Comparison of ENCODE assay signal across 9 cellular contexts in the genomic region with DNA sequence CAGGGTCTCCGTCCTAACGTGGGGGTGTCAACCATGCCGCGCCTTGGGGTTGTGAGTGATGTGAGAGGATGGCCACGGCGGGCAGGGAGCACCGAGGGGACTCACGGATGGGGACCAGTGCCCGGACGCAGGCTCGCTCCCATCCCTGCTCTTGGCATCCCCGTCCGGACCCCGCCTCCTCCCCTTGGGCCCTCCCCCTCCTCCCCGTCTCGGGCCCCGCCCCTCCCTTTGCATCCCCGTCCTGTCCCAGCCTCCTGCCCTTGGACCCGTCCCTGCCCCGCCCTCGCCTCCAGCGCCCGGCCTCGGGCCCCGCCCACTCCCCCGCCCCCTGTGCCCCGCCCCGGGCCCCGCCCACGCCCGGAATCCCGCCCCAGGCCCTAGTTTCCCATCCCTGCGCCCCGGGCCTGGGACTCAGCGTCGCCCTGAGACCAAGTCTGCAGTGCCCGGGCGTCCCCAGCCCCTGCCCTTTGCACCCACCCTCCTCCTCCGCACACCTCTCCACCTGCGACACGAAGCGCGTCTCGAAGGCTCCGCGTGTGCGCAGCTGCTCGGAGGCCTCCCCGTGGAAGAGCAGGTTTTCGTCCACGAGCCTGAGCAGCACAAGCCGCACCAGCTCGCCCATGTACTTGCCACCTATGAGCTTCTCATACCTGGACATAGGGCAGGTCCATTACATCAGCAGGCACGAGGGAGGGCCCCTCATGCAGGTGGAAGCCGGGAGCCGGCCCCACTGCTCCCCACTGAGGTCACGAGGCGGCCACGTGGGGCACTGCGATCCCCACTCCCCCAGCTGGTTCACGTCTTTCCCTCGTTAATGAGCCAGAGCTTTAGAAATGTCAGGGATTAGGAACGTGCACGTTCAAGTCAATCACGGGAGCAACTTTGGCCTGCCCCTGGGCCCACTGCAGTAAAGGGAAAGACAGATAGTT. TPM values are rescaled to one million over a fixed set of nuclear protein-coding genes. Genes with fewer than 3 reads are reported as not detected.
DNase-seq lines count a peak whose midpoint lies in the region; ATAC-seq and TF ChIP-seq lines count a peak whose summit lies in the region.
"Had no signal": no experiment of that assay in that cellular context is flagged by ENCODE, and none has a peak within 500 bp of the region (broad histone marks: within the 10 kb centered on the region; RNA-seq: fewer than 3 reads in every experiment).

No MANE protein-coding gene starts in this region.

- peaks cover 6 to 11% (median 10%) of the 10 kb centered on the region in 3 donors for H3K4me1 Mint-ChIP-seq in T-cell

- H3K36me3 ChIP-seq in GM06990 (ENCODE audit: control insufficient read depth, insufficient read depth, low read length) (no peaks in the 10 kb centered on the region), right atrium auricular region (no peaks in the 10 kb centered on the region), vagina (no peaks in the 10 kb centered on the region)

- peak overlapping the region in 1 of 2 donors; percentile 39 for H3K27ac Mint-ChIP-seq in T-cell

- no peaks in the 10 kb centered on the region for H3K9me3 ChIP-seq in right atrium auricular region
- no peaks in the 10 kb centered on the region for H3K9me3 ChIP-seq in vagina

- H3K9me3 Mint-ChIP-seq in T-cell: no peaks in the 10 kb centered on the region

- POLR2A ChIA-PET in T-cell (lab: Charles Lee): interaction anchor here in 1 of 2 donors (0.5 kb wide), 1 partner anchor 428 kb away, joined by 7 read pairs; no protein-coding TSS in a partner anchor

- intact Hi-C loops in vagina (cut with DNase I): no loop called here

- no peak for TF ChIP-seq CTCF in GM06990 (IDR thresholded peaks at IDR 0.05; ENCODE audit: insufficient read depth, low read length, poor library complexity, severe bottlenecking)
- no peak for TF ChIP-seq CTCF in right atrium auricular region (IDR thresholded peaks at IDR 0.05)
- TF ChIP-seq CTCF in vagina (IDR thresholded peaks at IDR 0.05): no peak

- CTCF ChIA-PET in T-cell (lab: Charles Lee): no interaction called here

- ATAC-seq in T-cell (replicated peaks in 1 of 4) (peak; percentile 66 to 83 (median 70)), GM21367 (IDR thresholded peaks at IDR 0.05; ENCODE audit: unreplicated experiment) (no peak)

- no peak overlapping the region; the same call in 1 of the 2 replicates for H3K4me3 ChIP-seq in GM06990 (replicated peaks; ENCODE audit: low read depth, low read length)
- peak overlapping the region; percentile 53 to 59 for H3K4me3 ChIP-seq in right atrium auricular region
- H3K4me3 ChIP-seq in vagina: peak overlapping the region; percentile 41 to 70

- peaks cover 0 to 37% of the 10 kb centered on the region in 2 donors for H3K4me1 ChIP-seq in right atrium auricular region
- H3K4me1 ChIP-seq in vagina: peaks cover 31% of the 10 kb centered on the region

- H3K27ac ChIP-seq in right atrium auricular region (peak overlapping the region; percentile 63 to 92), vagina (peak overlapping the region; percentile 60)
- H3K27ac ChIP-seq: KMS-11 had no signal

- H3K27me3 Mint-ChIP-seq in T-cell: peaks cover 0 to 11% of the 10 kb centered on the region in 2 donors

- no peak for TF ChIP-seq POLR2A in vagina (IDR thresholded peaks at IDR 0.05)

- H3K4me3 Mint-ChIP-seq in T-cell: peak overlapping the region; percentile 70 to 74 (median 74)

- no peaks in the 10 kb centered on the region for H3K36me3 Mint-ChIP-seq in T-cell

- H3K27me3 ChIP-seq in GM06990 (replicated peaks; ENCODE audit: control insufficient read depth, insufficient read depth, low read length) (no peaks in the 10 kb centered on the region), right atrium auricular region (no peaks in the 10 kb centered on the region), vagina (no peaks in the 10 kb centered on the region)

- DNase-seq in GM06990 (ENCODE audit: extremely low read depth, insufficient read length): peak; percentile 44
- DNase-seq in T-cell: peak in 30 of 34 experiments; percentile 8 to 68 (median 42)
- peak in 49 of 58 donors; percentile 16 to 80 (median 54) for DNase-seq in anterior cingulate cortex (lab: John Stamatoyannopoulos, UW)
- peak; percentile 75 for DNase-seq in right atrium auricular region (ENCODE audit: low spot score)
- peak; percentile 78 for DNase-seq in retina
- DNase-seq in vagina (ENCODE audit: extremely low spot score in 2 of 2): no peak
- DNase-seq in NCI-H1436 treated with DMSO at 0.1 percent for 48 hours (lab: John Stamatoyannopoulos, UW): no peak

RNA-seq across cellular contexts. Expression of a gene that starts 5.1 kb away (rescaled TPM):
- total RNA-seq in T-cell: not detected
- total RNA-seq in right atrium auricular region: over 10,000 TPM; 17,339 to 49,235 TPM
- total RNA-seq in vagina: not detected

RNA-seq across cellular contexts. Expression of a gene that starts 22.9 kb away (rescaled TPM):
- total RNA-seq in T-cell (10 to 100 TPM; 53.4 to 85.1 (median 72.6) TPM), right atrium auricular region (10 to 100 TPM; 71.4 to 76.5 TPM), vagina (42.0 TPM)

RNA-seq across cellular contexts. Expression of a gene that starts 42.1 kb away (rescaled TPM):
- total RNA-seq in T-cell (10 to 100 TPM; 18.1 to 28.4 (median 23.1) TPM), right atrium auricular region (100 to 1,000 TPM in 1 of 2 donors, 10 to 100 TPM in 1; 84.4 to 193 TPM), vagina (321 TPM)

RNA-seq across cellular contexts. Expression of a gene that starts 43.0 kb away (rescaled TPM):
- under 1 TPM in 4 of 5 donors, not detected in 1; 0.28 to 0.82 (median 0.43) TPM for total RNA-seq in T-cell
- 10 to 100 TPM; 11.1 to 21.0 TPM for total RNA-seq in right atrium auricular region
- total RNA-seq in vagina: 1.7 TPM

RNA-seq across cellular contexts. Expression of a gene that starts 54.5 kb away (rescaled TPM):
- total RNA-seq in T-cell: 10 to 100 TPM; 55.1 to 74.3 (median 60.2) TPM
- 10 to 100 TPM; 43.9 to 44.9 TPM for total RNA-seq in right atrium auricular region
- total RNA-seq in vagina: 47.6 TPM

Comparison
In these comparisons a context has a peak if more than half of its experiments do, and no peak if none do; other contexts are left out.
1. DNase-seq: peak in GM06990 (single experiment), T-cell (30 of 34), anterior cingulate cortex (49 of 58), right atrium auricular region (single experiment) and retina (single experiment); none in vagina (0 of 2) and NCI-H1436 treated with DMSO at 0.1 percent for 48 hours (single experiment).
2. RNA of a gene that starts 5.1 kb away (total RNA-seq): 17,339 to 49,235 TPM in right atrium auricular region; not detected in T-cell and not detected in vagina (single experiment); every median in the first group is over 1,000 times any median in the second.